Comparison of ENCODE assay signal across 8 cellular contexts in genomic region chr15:74291101-74292071, GRCh38. TPM values are rescaled to one million over a fixed set of nuclear protein-coding genes. Genes with fewer than 3 reads are reported as not detected.
DNase-seq lines count a peak whose midpoint lies in the region; ATAC-seq and TF ChIP-seq lines count a peak whose summit lies in the region.

No MANE protein-coding gene starts in this region.

- H3K27ac Mint-ChIP-seq in Caco-2 (ENCODE audit: unreplicated experiment): no peak overlapping the region

- intact Hi-C loops in Caco-2 (cut with micrococcal nuclease; ENCODE audit: unreplicated experiment): loop anchor here (1.0 kb wide), 1 partner anchor 26 kb away; no protein-coding TSS in a partner anchor

- CTCF ChIA-PET in Caco-2 (lab: Charles Lee): no interaction called here

- H3K9me3 ChIP-seq in Caco-2 (no peaks in the 10 kb centered on the region), right atrium auricular region (no peaks in the 10 kb centered on the region)

- H3K4me3 Mint-ChIP-seq in Caco-2 (ENCODE audit: unreplicated experiment): no peak overlapping the region

- ATAC-seq in HG03196 (IDR thresholded peaks at IDR 0.05; ENCODE audit: unreplicated experiment): no peak

- H3K4me3 ChIP-seq in Caco-2 (ENCODE audit: low read depth, low read length) (no peak overlapping the region), right atrium auricular region (no peak overlapping the region), retinal pigment epithelial cell (ENCODE audit: low read length) (no peak overlapping the region)

- no peaks in the 10 kb centered on the region for H3K4me1 ChIP-seq in Caco-2
- H3K4me1 ChIP-seq in right atrium auricular region: peaks cover 0 to 13% of the 10 kb centered on the region in 2 donors

- DNase-seq in Caco-2 (peak; percentile 59 to 84), KBM-7 (peak; percentile 89), SW480 (ENCODE audit: low spot score) (peak; percentile 64), right atrium auricular region (ENCODE audit: low spot score) (peak; percentile 69), retinal pigment epithelial cell (ENCODE audit: low read depth) (peak; percentile 49), mesenteric fat pad (ENCODE audit: low spot score) (no peak)
- peak; percentile 39 for DNase-seq in activated naive CD8-positive, alpha-beta T cell treated with anti-CD3 and anti-CD28 coated beads, Interleukin-2, amount 50 U/mL, for 16 hours (ENCODE audit: low read depth, low spot score)

- POLR2A ChIA-PET in Caco-2 (lab: Charles Lee): no interaction called here

- no TSS peak for BruUV-seq in Caco-2 (replicated peaks; lab: Mats Ljungman, UMichigan)

- peaks cover 20% of the 10 kb centered on the region for H3K27me3 Mint-ChIP-seq in Caco-2 (ENCODE audit: insufficient read depth, unreplicated experiment)

- H3K36me3 ChIP-seq in Caco-2 (ENCODE audit: control insufficient read depth, insufficient read depth, low read length): no peaks in the 10 kb centered on the region
- H3K36me3 ChIP-seq in right atrium auricular region: no peaks in the 10 kb centered on the region

- no peak for TF ChIP-seq CTCF in Caco-2 (IDR thresholded peaks at IDR 0.05; ENCODE audit: insufficient read depth in 1 of 2, low read depth in 1 of 2, low read length in 1 of 2, severe bottlenecking in 1 of 2, unreplicated experiment in 1 of 2)
- TF ChIP-seq CTCF in right atrium auricular region (IDR thresholded peaks at IDR 0.05): peak in 1 of 2 donors; percentile 18
- TF ChIP-seq CTCF in retinal pigment epithelial cell (conservative IDR thresholded peaks at IDR 0.05; ENCODE audit: low read depth, low read length): no peak

- no peaks in the 10 kb centered on the region for H3K36me3 Mint-ChIP-seq in Caco-2 (ENCODE audit: insufficient read depth, unreplicated experiment)

- H3K27ac ChIP-seq in right atrium auricular region: no peak overlapping the region

- H3K27me3 ChIP-seq in Caco-2 (replicated peaks; ENCODE audit: control insufficient read depth, insufficient read depth, low read length) (no peaks in the 10 kb centered on the region; the same call in 1 of the 2 replicates), right atrium auricular region (no peaks in the 10 kb centered on the region)

- no peaks in the 10 kb centered on the region for H3K9me3 Mint-ChIP-seq in Caco-2 (ENCODE audit: unreplicated experiment)

- in situ Hi-C loops in KBM-7 (cut with MboI; ENCODE audit: low pct_unique_long_range_greater_than_20kb, low sequenced_read_pairs): no loop called here

- no peaks in the 10 kb centered on the region for H3K4me1 Mint-ChIP-seq in Caco-2 (ENCODE audit: low read depth, unreplicated experiment)

RNA-seq across cellular contexts. Expression of gene CCDC33, which starts 55.3 kb away (rescaled TPM):
- total RNA-seq in Caco-2 (2022) (not detected in 2 replicates), right atrium auricular region (not detected), mesenteric fat pad (not detected)
